In genomic region chr12:108664338-108665258, GRCh38 we compare ENCODE assay signal across 8 cellular contexts. TPM values are rescaled to one million over a fixed set of nuclear protein-coding genes. Genes with fewer than 3 reads are reported as not detected.
DNase-seq lines count a peak whose midpoint lies in the region; ATAC-seq and TF ChIP-seq lines count a peak whose summit lies in the region.

No MANE protein-coding gene starts in this region.

- intact Hi-C loops in left cardiac atrium (cut with DNase I) (loop anchor here (2.0 to 10.0 kb wide), 5 partner anchors 68 to 288 kb away; partner anchors contain the start of genes CORO1C (in 1 of the 2) and SSH1 (in 1 of the 2)), vagina (cut with DNase I) (loop anchor here (2.0 to 10.0 kb wide), 3 partner anchors 68 to 190 kb away; partner anchors contain the start of genes CORO1C and SSH1)

- H3K27ac ChIP-seq in rectal smooth muscle tissue (ENCODE audit: low read depth, low read length) (peak overlapping the region; percentile 80), vagina (peak overlapping the region; percentile 89)

- DNase-seq in NCI-H1105 treated with DMSO at 0.1 percent for 48 hours (lab: John Stamatoyannopoulos, UW): peak; percentile 75
- peak; percentile 72 for DNase-seq in T follicular helper cell (ENCODE audit: low read depth)
- peak; percentile 96 for DNase-seq in amniotic epithelial cell (ENCODE audit: low read depth)
- peak; percentile 85 for DNase-seq in left cardiac atrium
- no peak for DNase-seq in vagina (ENCODE audit: extremely low spot score in 2 of 2)

- H3K4me3 ChIP-seq in rectal smooth muscle tissue (ENCODE audit: low read length): no peak overlapping the region
- no peak overlapping the region for H3K4me3 ChIP-seq in vagina

- H3K4me1 ChIP-seq in rectal smooth muscle tissue (ENCODE audit: control insufficient read depth, insufficient read depth, low read length) (peaks cover 49% of the 10 kb centered on the region), vagina (peaks cover 58% of the 10 kb centered on the region)

- H3K36me3 ChIP-seq in rectal smooth muscle tissue (ENCODE audit: control insufficient read depth, insufficient read depth, low read length): no peaks in the 10 kb centered on the region
- H3K36me3 ChIP-seq in vagina: no peaks in the 10 kb centered on the region

- TF ChIP-seq POLR2A in vagina (IDR thresholded peaks at IDR 0.05): no peak

- no peak overlapping the region for H3K9ac ChIP-seq in rectal smooth muscle tissue (ENCODE audit: low read length)

- TF ChIP-seq CTCF in GM12873 (IDR thresholded peaks at IDR 0.05; ENCODE audit: insufficient read depth, low read depth, low read length, missing control alignments) (peak; percentile 94), vagina (IDR thresholded peaks at IDR 0.05) (peak; percentile 75 to 98 (median 87))

- H3K9me3 ChIP-seq in vagina: no peaks in the 10 kb centered on the region

- ATAC-seq in HG02642 (IDR thresholded peaks at IDR 0.05; ENCODE audit: poor library complexity, unreplicated experiment) (peak; percentile 74), left cardiac atrium (peak; percentile 94)

- H3K27me3 ChIP-seq in rectal smooth muscle tissue (ENCODE audit: control insufficient read depth, insufficient read depth, low read length) (no peaks in the 10 kb centered on the region), vagina (no peaks in the 10 kb centered on the region)

RNA-seq across cellular contexts. Expression of gene SELPLG, which starts 30.9 kb away (rescaled TPM):
- total RNA-seq in left cardiac atrium (10 to 100 TPM in 1 of 2 donors, 1 to 10 TPM in 1; 4.5 to 12.5 TPM), vagina (14.2 TPM)

Comparison
In these comparisons a context has a peak if more than half of its experiments do, and no peak if none do; other contexts are left out.
1. DNase-seq: peak in NCI-H1105 treated with DMSO at 0.1 percent for 48 hours (single experiment), T follicular helper cell (single experiment), amniotic epithelial cell (single experiment) and left cardiac atrium (single experiment); none in vagina (0 of 2).